In the genomic region with DNA sequence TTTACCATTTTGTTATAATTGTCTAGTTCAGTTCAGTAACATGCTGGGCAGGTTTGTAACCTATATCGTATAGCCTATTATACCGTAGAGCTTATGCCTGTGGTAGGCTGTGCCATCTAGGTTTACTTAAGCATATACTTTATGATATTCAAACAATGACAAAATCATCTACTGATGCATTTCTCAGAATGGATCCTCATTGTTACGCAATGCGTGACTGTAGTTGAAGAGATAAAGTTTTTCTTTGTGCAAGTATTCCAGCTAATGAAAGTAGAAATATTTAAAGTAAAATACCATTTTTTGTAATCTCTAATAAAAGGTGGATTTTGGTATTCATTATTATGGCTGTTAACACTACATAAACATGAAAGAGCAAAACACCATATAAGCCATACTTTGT, we compare ENCODE assay signal across 26 cellular contexts.
"Had no signal": no experiment of that assay in that cellular context is flagged by ENCODE, and none has a peak within 500 bp of the region (broad histone marks: within the 10 kb centered on the region; RNA-seq: fewer than 3 reads in every experiment).

No MANE protein-coding gene starts in this region.

- H3K4me3 ChIP-seq: neural progenitor cell, ovary, psoas muscle, skin epidermis, suprapubic skin, tibial artery, transverse colon, upper lobe of left lung, vagina had no signal

- H3K4me2 ChIP-seq: neural progenitor cell had no signal

- H3K79me2 ChIP-seq: parathyroid adenoma had no signal

- H3K9me3 ChIP-seq: ovary, psoas muscle, suprapubic skin, testis, tibial artery, transverse colon, upper lobe of left lung, vagina had no signal

- H3K36me3 ChIP-seq: neural progenitor cell, ovary, suprapubic skin, tibial artery, transverse colon, upper lobe of left lung, vagina had no signal

- H3K9ac ChIP-seq: neural progenitor cell, parathyroid adenoma had no signal

- DNase-seq: naive thymus-derived CD4-positive, alpha-beta T cell; natural killer cell; occipital lobe; ovary; psoas muscle; right cardiac atrium; stimulated activated CD4-positive, alpha-beta T cell treated with anti-CD3 and anti-CD28 coated beads, Interleukin-15, amount 100 ng/mL, for 24 hours; stimulated activated CD4-positive, alpha-beta T cell treated with anti-CD3 and anti-CD28 coated beads, Interleukin-2, amount 100 ng/mL, for 24 hours; stimulated activated CD4-positive, alpha-beta T cell treated with anti-CD3 and anti-CD28 coated beads, Interleukin-2, amount 100 ng/mL, for 48 hours; stimulated activated CD4-positive, alpha-beta T cell treated with anti-CD3 and anti-CD28 coated beads, Interleukin-4, amount 100 ng/mL, for 24 hours; stimulated activated naive CD4-positive, alpha-beta T cell; stimulated activated naive CD8-positive, alpha-beta T cell treated with anti-CD3 and anti-CD28 coated beads, Interleukin-15, amount 100 ng/mL, for 72 hours; stimulated activated naive CD8-positive, alpha-beta T cell treated with anti-CD3 and anti-CD28 coated beads, Interleukin-15, Interleukin-2, amounts not matched to agents 100 U/mL and 50 U/mL, for 24 hours; substantia nigra; testis; tibial artery; transverse colon had no signal

- H3K4me1 ChIP-seq: neural progenitor cell, parathyroid adenoma, psoas muscle, suprapubic skin, testis, tibial artery, transverse colon, upper lobe of left lung, vagina had no signal

- H3K27me3 ChIP-seq: neural progenitor cell, ovary, suprapubic skin, testis, tibial artery, transverse colon, upper lobe of left lung, vagina had no signal

- ATAC-seq: naive thymus-derived CD4-positive, alpha-beta T cell; natural killer cell; psoas muscle; right cardiac atrium; sciatic nerve; stimulated activated memory B cell treated with anti-CD40 and anti-IgM and Interleukin-4, amounts not matched to agents 10 μg/mL and 1 μg/mL and 100 μg/mL, for 72 hours; stimulated activated naive CD8-positive, alpha-beta T cell treated with anti-CD3 and anti-CD28 coated beads, Interleukin-15, amount 100 ng/mL, for 72 hours; stimulated activated naive CD8-positive, alpha-beta T cell treated with anti-CD3 and anti-CD28 coated beads, Interleukin-15, Interleukin-2, amounts not matched to agents 100 U/mL and 50 U/mL, for 24 hours had no signal

- FAIRE-seq: urothelium cell line had no signal

- H3K27ac ChIP-seq: neural progenitor cell, ovary, parathyroid adenoma, psoas muscle, skin epidermis, suprapubic skin, testis, tibial artery, transverse colon, upper lobe of left lung, vagina had no signal

- H2AFZ ChIP-seq: neural progenitor cell, parathyroid adenoma had no signal
